Comparison of ENCODE assay signal across 2 cellular contexts in the genomic region with DNA sequence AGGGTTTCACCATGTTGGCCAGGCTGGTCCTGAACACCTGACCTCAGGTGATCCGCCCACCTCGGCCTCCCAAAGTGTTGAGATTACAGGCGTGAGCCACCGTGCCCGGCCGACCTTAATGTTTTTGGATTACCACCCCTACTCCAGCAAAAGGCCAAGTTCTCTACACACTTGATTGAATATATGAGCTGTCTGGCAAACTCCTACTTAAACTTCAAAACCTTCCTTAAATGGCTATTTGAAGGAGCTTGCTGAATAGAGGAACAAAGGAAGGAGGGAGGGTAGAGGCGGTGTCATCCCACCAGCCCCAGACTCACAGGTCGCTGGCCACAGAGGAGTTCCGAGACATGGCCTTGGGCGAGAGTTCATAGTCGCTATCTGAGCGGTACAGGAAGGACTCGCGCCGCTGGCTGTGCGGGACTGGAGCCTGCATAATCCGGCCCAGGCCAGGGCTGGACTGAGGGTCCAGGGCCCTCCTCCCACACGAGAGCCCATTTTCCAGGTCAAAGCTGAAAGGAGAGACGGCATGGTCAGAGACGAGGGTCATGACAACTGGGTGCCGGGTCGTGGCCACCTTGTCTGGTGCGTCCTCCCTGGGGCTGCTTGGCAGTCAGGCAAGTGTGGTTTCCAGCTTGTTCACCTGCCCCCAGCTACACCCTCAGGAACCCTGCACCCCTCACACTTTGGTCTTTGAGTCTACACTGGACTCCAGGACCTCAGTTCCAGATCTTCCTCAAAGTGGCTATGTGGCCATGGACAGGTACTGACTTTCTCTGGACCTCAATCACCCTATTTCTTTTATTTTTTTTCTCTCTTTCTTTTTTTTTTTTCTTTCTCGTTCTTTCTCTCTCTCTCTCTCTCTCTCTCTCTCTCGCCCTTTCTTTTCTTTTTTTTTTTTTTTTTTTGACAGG.
TF ChIP-seq lines count a peak whose summit lies in the region.

No MANE protein-coding gene starts in this region.

TF ChIP-seq in GM23338, 12 proteins besides CTCF, POLR2A, EP300 and RAD21 (continued from another document and continues in another):
- TF ChIP-seq ZNF331 (CRISPR knock-in tag; IDR thresholded peaks at IDR 0.05; ENCODE audit: low read depth) (no peak), POLR2AphosphoS5 (IDR thresholded peaks at IDR 0.05; ENCODE audit: low read depth) (no peak), ZNF114 (CRISPR knock-in tag; IDR thresholded peaks at IDR 0.05) (no peak), CREB1 (CRISPR knock-in tag; IDR thresholded peaks at IDR 0.05; ENCODE audit: low read depth) (no peak), JUNB (IDR thresholded peaks at IDR 0.05; ENCODE audit: unreplicated experiment) (no peak), NANOG (IDR thresholded peaks at IDR 0.05; ENCODE audit: borderline replicate concordance) (no peak), STAT1 (IDR thresholded peaks at IDR 0.05; ENCODE audit: unreplicated experiment) (no peak), EZH2phosphoT487 (IDR thresholded peaks at IDR 0.05; ENCODE audit: unreplicated experiment) (no peak)
- TF ChIP-seq, protein P1, sequence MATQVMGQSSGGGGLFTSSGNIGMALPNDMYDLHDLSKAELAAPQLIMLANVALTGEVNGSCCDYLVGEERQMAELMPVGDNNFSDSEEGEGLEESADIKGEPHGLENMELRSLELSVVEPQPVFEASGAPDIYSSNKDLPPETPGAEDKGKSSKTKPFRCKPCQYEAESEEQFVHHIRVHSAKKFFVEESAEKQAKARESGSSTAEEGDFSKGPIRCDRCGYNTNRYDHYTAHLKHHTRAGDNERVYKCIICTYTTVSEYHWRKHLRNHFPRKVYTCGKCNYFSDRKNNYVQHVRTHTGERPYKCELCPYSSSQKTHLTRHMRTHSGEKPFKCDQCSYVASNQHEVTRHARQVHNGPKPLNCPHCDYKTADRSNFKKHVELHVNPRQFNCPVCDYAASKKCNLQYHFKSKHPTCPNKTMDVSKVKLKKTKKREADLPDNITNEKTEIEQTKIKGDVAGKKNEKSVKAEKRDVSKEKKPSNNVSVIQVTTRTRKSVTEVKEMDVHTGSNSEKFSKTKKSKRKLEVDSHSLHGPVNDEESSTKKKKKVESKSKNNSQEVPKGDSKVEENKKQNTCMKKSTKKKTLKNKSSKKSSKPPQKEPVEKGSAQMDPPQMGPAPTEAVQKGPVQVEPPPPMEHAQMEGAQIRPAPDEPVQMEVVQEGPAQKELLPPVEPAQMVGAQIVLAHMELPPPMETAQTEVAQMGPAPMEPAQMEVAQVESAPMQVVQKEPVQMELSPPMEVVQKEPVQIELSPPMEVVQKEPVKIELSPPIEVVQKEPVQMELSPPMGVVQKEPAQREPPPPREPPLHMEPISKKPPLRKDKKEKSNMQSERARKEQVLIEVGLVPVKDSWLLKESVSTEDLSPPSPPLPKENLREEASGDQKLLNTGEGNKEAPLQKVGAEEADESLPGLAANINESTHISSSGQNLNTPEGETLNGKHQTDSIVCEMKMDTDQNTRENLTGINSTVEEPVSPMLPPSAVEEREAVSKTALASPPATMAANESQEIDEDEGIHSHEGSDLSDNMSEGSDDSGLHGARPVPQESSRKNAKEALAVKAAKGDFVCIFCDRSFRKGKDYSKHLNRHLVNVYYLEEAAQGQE (IDR thresholded peaks at IDR 0.05; ENCODE audit: unreplicated experiment), result no peak
- TF ChIP-seq, protein P2, sequence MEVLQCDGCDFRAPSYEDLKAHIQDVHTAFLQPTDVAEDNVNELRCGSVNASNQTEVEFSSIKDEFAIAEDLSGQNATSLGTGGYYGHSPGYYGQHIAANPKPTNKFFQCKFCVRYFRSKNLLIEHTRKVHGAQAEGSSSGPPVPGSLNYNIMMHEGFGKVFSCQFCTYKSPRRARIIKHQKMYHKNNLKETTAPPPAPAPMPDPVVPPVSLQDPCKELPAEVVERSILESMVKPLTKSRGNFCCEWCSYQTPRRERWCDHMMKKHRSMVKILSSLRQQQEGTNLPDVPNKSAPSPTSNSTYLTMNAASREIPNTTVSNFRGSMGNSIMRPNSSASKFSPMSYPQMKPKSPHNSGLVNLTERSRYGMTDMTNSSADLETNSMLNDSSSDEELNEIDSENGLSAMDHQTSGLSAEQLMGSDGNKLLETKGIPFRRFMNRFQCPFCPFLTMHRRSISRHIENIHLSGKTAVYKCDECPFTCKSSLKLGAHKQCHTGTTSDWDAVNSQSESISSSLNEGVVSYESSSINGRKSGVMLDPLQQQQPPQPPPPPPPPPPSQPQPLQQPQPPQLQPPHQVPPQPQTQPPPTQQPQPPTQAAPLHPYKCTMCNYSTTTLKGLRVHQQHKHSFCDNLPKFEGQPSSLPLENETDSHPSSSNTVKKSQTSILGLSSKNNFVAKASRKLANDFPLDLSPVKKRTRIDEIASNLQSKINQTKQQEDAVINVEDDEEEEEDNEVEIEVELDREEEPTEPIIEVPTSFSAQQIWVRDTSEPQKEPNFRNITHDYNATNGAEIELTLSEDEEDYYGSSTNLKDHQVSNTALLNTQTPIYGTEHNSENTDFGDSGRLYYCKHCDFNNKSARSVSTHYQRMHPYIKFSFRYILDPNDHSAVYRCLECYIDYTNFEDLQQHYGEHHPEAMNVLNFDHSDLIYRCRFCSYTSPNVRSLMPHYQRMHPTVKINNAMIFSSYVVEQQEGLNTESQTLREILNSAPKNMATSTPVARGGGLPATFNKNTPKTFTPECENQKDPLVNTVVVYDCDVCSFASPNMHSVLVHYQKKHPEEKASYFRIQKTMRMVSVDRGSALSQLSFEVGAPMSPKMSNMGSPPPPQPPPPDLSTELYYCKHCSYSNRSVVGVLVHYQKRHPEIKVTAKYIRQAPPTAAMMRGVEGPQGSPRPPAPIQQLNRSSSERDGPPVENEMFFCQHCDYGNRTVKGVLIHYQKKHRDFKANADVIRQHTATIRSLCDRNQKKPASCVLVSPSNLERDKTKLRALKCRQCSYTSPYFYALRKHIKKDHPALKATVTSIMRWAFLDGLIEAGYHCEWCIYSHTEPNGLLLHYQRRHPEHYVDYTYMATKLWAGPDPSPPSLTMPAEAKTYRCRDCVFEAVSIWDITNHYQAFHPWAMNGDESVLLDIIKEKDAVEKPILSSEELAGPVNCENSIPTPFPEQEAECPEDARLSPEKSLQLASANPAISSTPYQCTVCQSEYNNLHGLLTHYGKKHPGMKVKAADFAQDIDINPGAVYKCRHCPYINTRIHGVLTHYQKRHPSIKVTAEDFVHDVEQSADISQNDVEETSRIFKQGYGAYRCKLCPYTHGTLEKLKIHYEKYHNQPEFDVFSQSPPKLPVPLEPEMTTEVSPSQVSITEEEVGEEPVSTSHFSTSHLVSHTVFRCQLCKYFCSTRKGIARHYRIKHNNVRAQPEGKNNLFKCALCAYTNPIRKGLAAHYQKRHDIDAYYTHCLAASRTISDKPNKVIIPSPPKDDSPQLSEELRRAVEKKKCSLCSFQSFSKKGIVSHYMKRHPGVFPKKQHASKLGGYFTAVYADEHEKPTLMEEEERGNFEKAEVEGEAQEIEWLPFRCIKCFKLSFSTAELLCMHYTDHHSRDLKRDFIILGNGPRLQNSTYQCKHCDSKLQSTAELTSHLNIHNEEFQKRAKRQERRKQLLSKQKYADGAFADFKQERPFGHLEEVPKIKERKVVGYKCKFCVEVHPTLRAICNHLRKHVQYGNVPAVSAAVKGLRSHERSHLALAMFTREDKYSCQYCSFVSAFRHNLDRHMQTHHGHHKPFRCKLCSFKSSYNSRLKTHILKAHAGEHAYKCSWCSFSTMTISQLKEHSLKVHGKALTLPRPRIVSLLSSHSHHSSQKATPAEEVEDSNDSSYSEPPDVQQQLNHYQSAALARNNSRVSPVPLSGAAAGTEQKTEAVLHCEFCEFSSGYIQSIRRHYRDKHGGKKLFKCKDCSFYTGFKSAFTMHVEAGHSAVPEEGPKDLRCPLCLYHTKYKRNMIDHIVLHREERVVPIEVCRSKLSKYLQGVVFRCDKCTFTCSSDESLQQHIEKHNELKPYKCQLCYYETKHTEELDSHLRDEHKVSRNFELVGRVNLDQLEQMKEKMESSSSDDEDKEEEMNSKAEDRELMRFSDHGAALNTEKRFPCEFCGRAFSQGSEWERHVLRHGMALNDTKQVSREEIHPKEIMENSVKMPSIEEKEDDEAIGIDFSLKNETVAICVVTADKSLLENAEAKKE (CRISPR knock-in tag; IDR thresholded peaks at IDR 0.05), result no peak

TF ChIP-seq in WTC11, 78 proteins besides CTCF, POLR2A, EP300 and RAD21:
- no peak for TF ChIP-seq ATF3 (CRISPR knock-in tag; conservative IDR thresholded peaks at IDR 0.05)
- no peak for TF ChIP-seq GTF2I (CRISPR knock-in tag; conservative IDR thresholded peaks at IDR 0.05)
- no peak for TF ChIP-seq ZNF423 (CRISPR knock-in tag; IDR thresholded peaks at IDR 0.05)
- no peak for TF ChIP-seq TCF7 (CRISPR knock-in tag; IDR thresholded peaks at IDR 0.05; ENCODE audit: low read depth)
- TF ChIP-seq USF1 (CRISPR knock-in tag; IDR thresholded peaks at IDR 0.05), result no peak
- TF ChIP-seq ATF1 (CRISPR knock-in tag; IDR thresholded peaks at IDR 0.05), result no peak
- TF ChIP-seq IRF2 (CRISPR knock-in tag; IDR thresholded peaks at IDR 0.05; ENCODE audit: borderline replicate concordance, low read depth), result no peak
- TF ChIP-seq SP1 (CRISPR knock-in tag; conservative IDR thresholded peaks at IDR 0.05), result no peak
- TF ChIP-seq ZNF317 (CRISPR knock-in tag; IDR thresholded peaks at IDR 0.05; ENCODE audit: borderline replicate concordance, low read depth), result no peak
- no peak for TF ChIP-seq ESRRA (CRISPR knock-in tag; IDR thresholded peaks at IDR 0.05; ENCODE audit: borderline replicate concordance)
- TF ChIP-seq, protein P3, sequence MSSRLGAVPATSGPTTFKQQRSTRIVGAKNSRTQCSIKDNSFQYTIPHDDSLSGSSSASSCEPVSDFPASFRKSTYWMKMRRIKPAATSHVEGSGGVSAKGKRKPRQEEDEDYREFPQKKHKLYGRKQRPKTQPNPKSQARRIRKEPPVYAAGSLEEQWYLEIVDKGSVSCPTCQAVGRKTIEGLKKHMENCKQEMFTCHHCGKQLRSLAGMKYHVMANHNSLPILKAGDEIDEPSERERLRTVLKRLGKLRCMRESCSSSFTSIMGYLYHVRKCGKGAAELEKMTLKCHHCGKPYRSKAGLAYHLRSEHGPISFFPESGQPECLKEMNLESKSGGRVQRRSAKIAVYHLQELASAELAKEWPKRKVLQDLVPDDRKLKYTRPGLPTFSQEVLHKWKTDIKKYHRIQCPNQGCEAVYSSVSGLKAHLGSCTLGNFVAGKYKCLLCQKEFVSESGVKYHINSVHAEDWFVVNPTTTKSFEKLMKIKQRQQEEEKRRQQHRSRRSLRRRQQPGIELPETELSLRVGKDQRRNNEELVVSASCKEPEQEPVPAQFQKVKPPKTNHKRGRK (CRISPR knock-in tag; IDR thresholded peaks at IDR 0.05; ENCODE audit: borderline replicate concordance), result no peak
- no peak for TF ChIP-seq AFF4 (CRISPR knock-in tag; IDR thresholded peaks at IDR 0.05; ENCODE audit: borderline replicate concordance)
- no peak for TF ChIP-seq TP53 (CRISPR knock-in tag; IDR thresholded peaks at IDR 0.05)
